ENCODE assay signal across 1 cellular context in the genomic region with DNA sequence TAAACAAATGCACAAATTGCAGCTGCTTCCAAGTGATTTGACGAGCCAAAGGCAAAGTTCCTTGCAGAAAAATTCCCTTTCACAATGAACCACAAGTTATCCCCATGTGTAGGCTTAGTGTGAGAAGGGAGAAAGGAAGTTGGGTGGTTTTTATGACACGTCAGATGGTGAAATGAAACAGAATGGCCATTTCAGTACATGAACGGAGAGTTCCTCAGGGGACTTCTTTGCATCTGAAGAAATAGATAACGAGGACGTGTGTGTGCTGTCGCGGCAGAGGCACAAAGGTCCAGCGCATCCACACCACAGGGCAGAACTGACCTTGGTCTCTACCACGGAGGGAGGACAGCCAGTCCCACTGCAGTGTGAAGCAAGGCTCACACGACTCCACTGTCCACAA.
TF ChIP-seq lines count a peak whose summit lies in the region.

No MANE protein-coding gene starts in this region.

TF ChIP-seq in GM12878, 131 proteins besides CTCF, POLR2A, EP300 and RAD21 (continued from another document):
- TF ChIP-seq BCLAF1 (IDR thresholded peaks at IDR 0.05) (no peak), FOXK2 (IDR thresholded peaks at IDR 0.05) (no peak), NFIC (IDR thresholded peaks at IDR 0.05; ENCODE audit: low read depth, low read length) (peak; percentile 49; the same call in 1 of the 2 replicates), ZNF592 (IDR thresholded peaks at IDR 0.05) (peak; percentile 15; the same call in 1 of the 2 replicates)
